1 cellular context compared by ENCODE assay signal in genomic region chr17:1735834-1736347, GRCh38.
TF ChIP-seq lines count a peak whose summit lies in the region.

No MANE protein-coding gene starts in this region.

TF ChIP-seq in HepG2, 621 proteins besides CTCF, POLR2A, EP300 and RAD21 (continues in another document):
- TF ChIP-seq ZNF766 (CRISPR knock-in tag; IDR thresholded peaks at IDR 0.05; ENCODE audit: borderline replicate concordance) (0 out of 2 replicates have a peak, but pooled peaks have one; percentile 26), ZNF577 (CRISPR knock-in tag; IDR thresholded peaks at IDR 0.05; ENCODE audit: borderline replicate concordance, low read depth) (0 out of 2 replicates have a peak, but pooled peaks have one; percentile 86), ZNF614 (CRISPR knock-in tag; IDR thresholded peaks at IDR 0.05; ENCODE audit: borderline replicate concordance) (no peak), SP140L (CRISPR knock-in tag; IDR thresholded peaks at IDR 0.05; ENCODE audit: borderline replicate concordance) (no peak), MBD4 (IDR thresholded peaks at IDR 0.05; ENCODE audit: borderline replicate concordance, low read length) (no peak), MAFF (IDR thresholded peaks at IDR 0.05; ENCODE audit: low read depth, low read length) (no peak), ZNF710 (CRISPR knock-in tag; IDR thresholded peaks at IDR 0.05; ENCODE audit: borderline replicate concordance) (no peak), HNRNPLL (IDR thresholded peaks at IDR 0.05; ENCODE audit: low read depth, low read length, poor library complexity, severe bottlenecking) (peak; percentile 12), ZNF556 (CRISPR knock-in tag; IDR thresholded peaks at IDR 0.05; ENCODE audit: borderline replicate concordance) (0 out of 2 replicates have a peak, but pooled peaks have one; percentile 4), ZNF567 (CRISPR knock-in tag; IDR thresholded peaks at IDR 0.05; ENCODE audit: borderline replicate concordance) (no peak), ZBTB8A (CRISPR knock-in tag; IDR thresholded peaks at IDR 0.05; ENCODE audit: borderline replicate concordance, low read depth) (peak; percentile 23; the same call in 1 of the 2 replicates), ZNF331 (CRISPR knock-in tag; IDR thresholded peaks at IDR 0.05) (no peak), ZNF546 (CRISPR knock-in tag; conservative IDR thresholded peaks at IDR 0.05) (peak; percentile 69; the same call in 1 of the 2 replicates), PAWR (CRISPR knock-in tag; IDR thresholded peaks at IDR 0.05; ENCODE audit: borderline replicate concordance) (0 out of 2 replicates have a peak, but pooled peaks have one; percentile 72), MAFK (conservative IDR thresholded peaks at IDR 0.05 in 1 of 2, IDR thresholded peaks at IDR 0.05 in 1 of 2; ENCODE audit: low read length in 2 of 2) (no peak), POLR2G (IDR thresholded peaks at IDR 0.05; ENCODE audit: low read depth, low read length) (no peak), PPARG (CRISPR knock-in tag; conservative IDR thresholded peaks at IDR 0.05) (no peak), ZNF256 (CRISPR knock-in tag; conservative IDR thresholded peaks at IDR 0.05) (no peak; the same call in 1 of the 2 replicates), ZNF274 (CRISPR knock-in tag; IDR thresholded peaks at IDR 0.05) (peak; percentile 71; the same call in 1 of the 2 replicates), MTERF4 (CRISPR knock-in tag; IDR thresholded peaks at IDR 0.05) (no peak), TOPORS (CRISPR knock-in tag; IDR thresholded peaks at IDR 0.05) (peak; percentile 19; the same call in 1 of the 2 replicates), ZBTB21 (CRISPR knock-in tag; IDR thresholded peaks at IDR 0.05) (no peak), ARHGAP35 (CRISPR knock-in tag; IDR thresholded peaks at IDR 0.05; ENCODE audit: borderline replicate concordance) (no peak), ZNF598 (CRISPR knock-in tag; IDR thresholded peaks at IDR 0.05; ENCODE audit: borderline replicate concordance) (peak; percentile 21; the same call in 1 of the 2 replicates), ZNF142 (CRISPR knock-in tag; IDR thresholded peaks at IDR 0.05) (no peak), JDP2 (CRISPR knock-in tag; IDR thresholded peaks at IDR 0.05; ENCODE audit: borderline replicate concordance) (no peak), ZSCAN22 (CRISPR knock-in tag; IDR thresholded peaks at IDR 0.05) (0 out of 2 replicates have a peak, but pooled peaks have one; percentile 40), ZNF558 (CRISPR knock-in tag; IDR thresholded peaks at IDR 0.05; ENCODE audit: borderline replicate concordance) (no peak), NKX3-1 (CRISPR knock-in tag; IDR thresholded peaks at IDR 0.05) (peak; percentile 74; the same call in 1 of the 2 replicates), RARG (CRISPR knock-in tag; IDR thresholded peaks at IDR 0.05; ENCODE audit: low read depth) (0 out of 2 replicates have a peak, but pooled peaks have one; percentile 1), ZNF543 (CRISPR knock-in tag; IDR thresholded peaks at IDR 0.05) (peak; percentile 2; the same call in 1 of the 2 replicates), ZZZ3 (CRISPR knock-in tag; IDR thresholded peaks at IDR 0.05; ENCODE audit: borderline replicate concordance) (peak; percentile 58), KDM2A (CRISPR knock-in tag; IDR thresholded peaks at IDR 0.05; ENCODE audit: borderline replicate concordance, low read depth) (no peak), ZNF264 (CRISPR knock-in tag; IDR thresholded peaks at IDR 0.05) (no peak), ZNF619 (CRISPR knock-in tag; IDR thresholded peaks at IDR 0.05) (no peak), SETDB1 (CRISPR knock-in tag; IDR thresholded peaks at IDR 0.05; ENCODE audit: borderline replicate concordance) (no peak), BRD4 (CRISPR knock-in tag; IDR thresholded peaks at IDR 0.05) (peak; percentile 57), ZNF431 (CRISPR knock-in tag; IDR thresholded peaks at IDR 0.05; ENCODE audit: borderline replicate concordance, low read depth) (0 out of 2 replicates have a peak, but pooled peaks have one; percentile 25), MATR3 (CRISPR knock-in tag; IDR thresholded peaks at IDR 0.05) (no peak), ZSCAN29 (CRISPR knock-in tag; conservative IDR thresholded peaks at IDR 0.05) (peak; percentile 58; the same call in 1 of the 2 replicates), ZSCAN25 (CRISPR knock-in tag; IDR thresholded peaks at IDR 0.05) (peak; percentile 70; the same call in 1 of the 2 replicates), ARID4A (CRISPR knock-in tag; IDR thresholded peaks at IDR 0.05; ENCODE audit: borderline replicate concordance) (no peak), ELF1 (CRISPR knock-in tag; IDR thresholded peaks at IDR 0.05) (no peak)
- TF ChIP-seq, protein P1, sequence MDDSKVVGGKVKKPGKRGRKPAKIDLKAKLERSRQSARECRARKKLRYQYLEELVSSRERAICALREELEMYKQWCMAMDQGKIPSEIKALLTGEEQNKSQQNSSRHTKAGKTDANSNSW (CRISPR knock-in tag; IDR thresholded peaks at IDR 0.05; ENCODE audit: borderline replicate concordance): peak; percentile 85; the same call in 1 of the 2 replicates
- TF ChIP-seq, protein P2, sequence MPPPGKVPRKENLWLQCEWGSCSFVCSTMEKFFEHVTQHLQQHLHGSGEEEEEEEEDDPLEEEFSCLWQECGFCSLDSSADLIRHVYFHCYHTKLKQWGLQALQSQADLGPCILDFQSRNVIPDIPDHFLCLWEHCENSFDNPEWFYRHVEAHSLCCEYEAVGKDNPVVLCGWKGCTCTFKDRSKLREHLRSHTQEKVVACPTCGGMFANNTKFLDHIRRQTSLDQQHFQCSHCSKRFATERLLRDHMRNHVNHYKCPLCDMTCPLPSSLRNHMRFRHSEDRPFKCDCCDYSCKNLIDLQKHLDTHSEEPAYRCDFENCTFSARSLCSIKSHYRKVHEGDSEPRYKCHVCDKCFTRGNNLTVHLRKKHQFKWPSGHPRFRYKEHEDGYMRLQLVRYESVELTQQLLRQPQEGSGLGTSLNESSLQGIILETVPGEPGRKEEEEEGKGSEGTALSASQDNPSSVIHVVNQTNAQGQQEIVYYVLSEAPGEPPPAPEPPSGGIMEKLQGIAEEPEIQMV (CRISPR knock-in tag; IDR thresholded peaks at IDR 0.05; ENCODE audit: low read depth): 0 out of 2 replicates have a peak, but pooled peaks have one; percentile 24
- TF ChIP-seq, protein P3, sequence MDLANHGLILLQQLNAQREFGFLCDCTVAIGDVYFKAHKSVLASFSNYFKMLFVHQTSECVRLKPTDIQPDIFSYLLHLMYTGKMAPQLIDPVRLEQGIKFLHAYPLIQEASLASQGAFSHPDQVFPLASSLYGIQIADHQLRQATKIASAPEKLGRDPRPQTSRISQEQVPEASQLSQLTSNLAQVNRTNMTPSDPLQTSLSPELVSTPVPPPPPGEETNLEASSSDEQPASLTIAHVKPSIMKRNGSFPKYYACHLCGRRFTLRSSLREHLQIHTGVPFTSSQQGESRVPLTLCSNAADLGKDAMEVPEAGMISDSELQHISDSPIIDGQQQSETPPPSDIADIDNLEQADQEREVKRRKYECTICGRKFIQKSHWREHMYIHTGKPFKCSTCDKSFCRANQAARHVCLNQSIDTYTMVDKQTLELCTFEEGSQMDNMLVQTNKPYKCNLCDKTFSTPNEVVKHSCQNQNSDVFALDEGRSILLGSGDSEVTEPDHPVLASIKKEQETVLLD (CRISPR knock-in tag; IDR thresholded peaks at IDR 0.05; ENCODE audit: low read depth): 0 out of 2 replicates have a peak, but pooled peaks have one; percentile 66
- TF ChIP-seq, protein P4, sequence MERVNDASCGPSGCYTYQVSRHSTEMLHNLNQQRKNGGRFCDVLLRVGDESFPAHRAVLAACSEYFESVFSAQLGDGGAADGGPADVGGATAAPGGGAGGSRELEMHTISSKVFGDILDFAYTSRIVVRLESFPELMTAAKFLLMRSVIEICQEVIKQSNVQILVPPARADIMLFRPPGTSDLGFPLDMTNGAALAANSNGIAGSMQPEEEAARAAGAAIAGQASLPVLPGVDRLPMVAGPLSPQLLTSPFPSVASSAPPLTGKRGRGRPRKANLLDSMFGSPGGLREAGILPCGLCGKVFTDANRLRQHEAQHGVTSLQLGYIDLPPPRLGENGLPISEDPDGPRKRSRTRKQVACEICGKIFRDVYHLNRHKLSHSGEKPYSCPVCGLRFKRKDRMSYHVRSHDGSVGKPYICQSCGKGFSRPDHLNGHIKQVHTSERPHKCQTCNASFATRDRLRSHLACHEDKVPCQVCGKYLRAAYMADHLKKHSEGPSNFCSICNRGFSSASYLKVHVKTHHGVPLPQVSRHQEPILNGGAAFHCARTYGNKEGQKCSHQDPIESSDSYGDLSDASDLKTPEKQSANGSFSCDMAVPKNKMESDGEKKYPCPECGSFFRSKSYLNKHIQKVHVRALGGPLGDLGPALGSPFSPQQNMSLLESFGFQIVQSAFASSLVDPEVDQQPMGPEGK (CRISPR knock-in tag; IDR thresholded peaks at IDR 0.05): peak; percentile 64
